10 cellular contexts compared by ENCODE assay signal in the genomic region with DNA sequence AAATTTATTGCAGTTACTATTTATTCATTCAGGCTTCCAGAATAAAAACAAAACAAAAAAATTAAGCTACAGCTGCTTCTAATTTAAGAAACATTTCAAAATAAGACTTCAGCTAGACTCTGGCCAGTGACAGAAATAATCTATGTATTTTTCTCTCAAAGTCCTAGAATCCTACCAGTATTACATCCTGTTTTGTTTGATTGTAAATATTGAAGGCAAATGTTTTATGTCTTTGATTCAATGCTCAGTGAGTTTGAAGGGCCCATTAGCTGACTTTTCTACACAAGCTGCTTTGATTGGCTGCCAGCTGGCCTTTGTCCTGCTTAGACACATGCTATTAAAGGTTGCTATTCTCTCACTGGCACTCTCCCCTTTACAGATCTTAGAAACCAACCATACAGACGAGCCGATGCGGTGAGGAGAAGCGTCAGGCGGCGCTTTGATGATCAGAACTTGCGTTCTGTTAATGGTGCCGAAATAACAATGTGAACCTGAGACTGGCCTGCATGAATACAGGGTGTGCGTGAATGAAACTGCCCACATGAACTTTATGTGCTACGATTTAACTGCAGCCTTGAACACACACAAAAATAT.
DNase-seq lines count a peak whose midpoint lies in the region; ATAC-seq, FAIRE-seq and TF ChIP-seq lines count a peak whose summit lies in the region.
"Had no signal": no experiment of that assay in that cellular context is flagged by ENCODE, and none has a peak within 500 bp of the region (broad histone marks: within the 10 kb centered on the region; RNA-seq: fewer than 3 reads in every experiment).

No MANE protein-coding gene starts in this region.

- H3K4me3 ChIP-seq in astrocyte of the spinal cord (ENCODE audit: low read depth, low read length), result no peak overlapping the region
- no peak overlapping the region for H3K4me3 ChIP-seq in testis
- H3K4me3 ChIP-seq in H7 (ENCODE audit: insufficient read depth, low read depth, low read length), result no peak overlapping the region
- H3K4me3 ChIP-seq in kidney (ENCODE audit: low read length in 2 of 2), result no peak overlapping the region
- H3K4me3 ChIP-seq: suprapubic skin had no signal

- H3K9ac ChIP-seq in kidney (ENCODE audit: low read length in 2 of 2), result no peak overlapping the region

- 36 to 53% methylated on average over 10 of the region's 10 CpGs for WGBS in testis, 2 donors

- no peak for ATAC-seq in HG03196 (IDR thresholded peaks at IDR 0.05; ENCODE audit: unreplicated experiment)

- in situ Hi-C loops in astrocyte of the spinal cord (cut with HindIII; ENCODE audit: low sequenced_read_pairs), result no loop called here

- H3K9me3 ChIP-seq in testis, result no peaks in the 10 kb centered on the region
- H3K9me3 ChIP-seq in kidney (ENCODE audit: control insufficient read depth in 1 of 2, low read length in 2 of 2), result no peaks in the 10 kb centered on the region
- H3K9me3 ChIP-seq: suprapubic skin had no signal

- intact Hi-C loops in testis (cut with DNase I; ENCODE audit: low total_unique reads), result no loop called here
- intact Hi-C loops in kidney (cut with DNase I), result no loop called here

- H3K36me3 ChIP-seq in testis (ENCODE audit: low read depth, missing control alignments), result no peaks in the 10 kb centered on the region
- H3K36me3 ChIP-seq in H7 (replicated peaks; ENCODE audit: control insufficient read depth, insufficient read depth, low read length), result peaks cover 7% of the 10 kb centered on the region
- peaks cover 5% of the 10 kb centered on the region in 2 donors for H3K36me3 ChIP-seq in kidney (ENCODE audit: control insufficient read depth in 1 of 2, insufficient read depth in 2 of 2, low read length in 2 of 2)

- FAIRE-seq in kidney (lab: Jason Lieb, UNC), result no peak

- TF ChIP-seq CTCF in astrocyte of the spinal cord (IDR thresholded peaks at IDR 0.05; ENCODE audit: low read depth, low read length) (no peak), testis (IDR thresholded peaks at IDR 0.05) (no peak), kidney (IDR thresholded peaks at IDR 0.05; ENCODE audit: borderline replicate concordance, extremely low read depth, insufficient read depth) (no peak)

- DNase-seq in DMS 273 (lab: John Stamatoyannopoulos, UW; ENCODE audit: unreplicated experiment) (peak; percentile 45), DMS 273 treated with DMSO at 0.1 percent for 48 hours (lab: John Stamatoyannopoulos, UW) (no peak), astrocyte of the spinal cord (ENCODE audit: low read depth, low spot score) (peak; percentile 62), left kidney (ENCODE audit: low read depth, low spot score) (peak; percentile 47), testis (peak; percentile 63), H7 (no peak), kidney (no peak)

- H3K27me3 ChIP-seq in testis, result no peaks in the 10 kb centered on the region
- no peaks in the 10 kb centered on the region for H3K27me3 ChIP-seq in H7 (ENCODE audit: control insufficient read depth, insufficient read depth, low read length)
- H3K27me3 ChIP-seq: suprapubic skin had no signal

- H3K27ac ChIP-seq in testis (peak overlapping the region in 1 of 2 donors; percentile 13), kidney (ENCODE audit: low read depth in 2 of 2, low read length in 2 of 2) (peak overlapping the region in 1 of 2 donors; percentile 18)
- H3K27ac ChIP-seq: 22Rv1, suprapubic skin had no signal

- H3K4me1 ChIP-seq in testis (peaks cover 7% of the 10 kb centered on the region), kidney (ENCODE audit: control insufficient read depth in 1 of 2, insufficient read depth in 1 of 2, low read depth in 1 of 2, low read length in 2 of 2) (peaks cover 3 to 5% of the 10 kb centered on the region in 2 donors)

- no peak for TF ChIP-seq POLR2A in testis (IDR thresholded peaks at IDR 0.05)

Comparison
In these comparisons a context has a peak if more than half of its experiments do, and no peak if none do; other contexts are left out.
1. DNase-seq: peak in DMS 273 (single experiment), astrocyte of the spinal cord (single experiment), left kidney (single experiment) and testis (single experiment); none in DMS 273 treated with DMSO at 0.1 percent for 48 hours (single experiment), H7 (single experiment) and kidney (single experiment).